29 cellular contexts compared by ENCODE assay signal in the genomic region with DNA sequence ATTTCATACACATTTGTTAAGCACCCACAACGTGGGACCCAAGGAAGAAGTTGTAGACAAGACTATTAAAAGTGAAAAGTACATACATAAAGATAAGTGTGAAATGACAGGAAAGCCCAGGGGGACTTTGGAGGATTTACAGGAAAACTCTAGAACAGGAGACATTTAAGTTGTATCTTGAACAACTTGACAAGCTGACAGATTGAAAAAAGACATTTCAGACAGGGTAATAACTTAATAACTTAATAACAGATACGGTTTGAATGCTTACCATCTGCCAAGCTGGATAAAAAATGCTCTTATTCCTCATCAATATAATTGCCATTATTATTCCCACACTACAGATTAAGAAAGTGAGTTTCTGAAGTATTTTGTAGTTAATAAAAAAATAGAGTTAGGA.
"Had no signal": no experiment of that assay in that cellular context is flagged by ENCODE, and none has a peak within 500 bp of the region (broad histone marks: within the 10 kb centered on the region; RNA-seq: fewer than 3 reads in every experiment).

No MANE protein-coding gene starts in this region.

- H3K27ac ChIP-seq: ascending aorta, breast epithelium, cardiac muscle cell, colonic mucosa, epithelial cell of prostate, esophagus squamous epithelium, gastroesophageal sphincter, WERI-Rb-1 had no signal

- DNase-seq: activated CD4-positive, alpha-beta memory T cell treated with anti-CD3 and anti-CD28 coated beads, Interleukin-2, amount 10 ng/mL, durations not matched to agents 7 days and 5 days; activated CD4-positive, alpha-beta T cell treated with anti-CD3 and anti-CD28 coated beads for 4 hours; activated CD4-positive, alpha-beta T cell treated with anti-CD3 and anti-CD28 coated beads, Interleukin-2, amount 10 ng/mL, durations not matched to agents 7 days and 5 days; activated CD4-positive, alpha-beta T cell treated with anti-CD3 and anti-CD28 coated beads, Interleukin-2, amount 50 U/mL, for 4 hours; activated CD4-positive, CD25-positive, alpha-beta regulatory T cell; activated CD4-positive, CD25-positive, alpha-beta regulatory T cell treated with anti-CD3 and anti-CD28 coated beads, Interleukin-2, amount 50 U/mL, for 72 hours; activated CD8-positive, alpha-beta memory T cell treated with anti-CD3 and anti-CD28 coated beads, Interleukin-2, amount 50 U/mL, for 48 hours; activated gamma-delta T cell; activated naive CD4-positive, alpha-beta T cell; activated naive CD4-positive, alpha-beta T cell treated with anti-CD3 and anti-CD28 coated beads, Interleukin-2, amount 10 ng/mL, durations not matched to agents 7 days and 5 days; activated naive CD8-positive, alpha-beta T cell treated with anti-CD3 and anti-CD28 coated beads, Interleukin-2, amount 10 ng/mL, durations not matched to agents 7 days and 5 days; activated T-cell treated with anti-CD3 and anti-CD28 coated beads for 4 hours; activated T-cell treated with anti-CD3 and anti-CD28 coated beads, Interleukin-2, amount 50 U/mL, for 24 hours; activated T-cell treated with anti-CD3 and anti-CD28 coated beads, Interleukin-2, amount 50 U/mL, for 72 hours; central memory CD4-positive, alpha-beta T cell; cerebellar nuclear complex; colonic mucosa; effector CD8-positive, alpha-beta T cell; esophagus squamous epithelium; foreskin melanocyte; T-helper 1 cell; T-helper 17 cell; T1000; WERI-Rb-1 had no signal

- H3K27me3 ChIP-seq: ascending aorta, breast epithelium, cardiac muscle cell, colonic mucosa, esophagus squamous epithelium, gastroesophageal sphincter had no signal

- H3K4me3 ChIP-seq: ascending aorta, breast epithelium, cardiac muscle cell, colonic mucosa, esophagus squamous epithelium, gastroesophageal sphincter had no signal

- H3K4me1 ChIP-seq: ascending aorta, breast epithelium, colonic mucosa, esophagus squamous epithelium, gastroesophageal sphincter had no signal

- H3K36me3 ChIP-seq: ascending aorta, breast epithelium, cardiac muscle cell, colonic mucosa, esophagus squamous epithelium, gastroesophageal sphincter, WERI-Rb-1 had no signal

- H3K9me3 ChIP-seq: ascending aorta, breast epithelium, colonic mucosa, esophagus squamous epithelium, gastroesophageal sphincter had no signal
